Comparison of ENCODE assay signal across 8 cellular contexts in the genomic region with DNA sequence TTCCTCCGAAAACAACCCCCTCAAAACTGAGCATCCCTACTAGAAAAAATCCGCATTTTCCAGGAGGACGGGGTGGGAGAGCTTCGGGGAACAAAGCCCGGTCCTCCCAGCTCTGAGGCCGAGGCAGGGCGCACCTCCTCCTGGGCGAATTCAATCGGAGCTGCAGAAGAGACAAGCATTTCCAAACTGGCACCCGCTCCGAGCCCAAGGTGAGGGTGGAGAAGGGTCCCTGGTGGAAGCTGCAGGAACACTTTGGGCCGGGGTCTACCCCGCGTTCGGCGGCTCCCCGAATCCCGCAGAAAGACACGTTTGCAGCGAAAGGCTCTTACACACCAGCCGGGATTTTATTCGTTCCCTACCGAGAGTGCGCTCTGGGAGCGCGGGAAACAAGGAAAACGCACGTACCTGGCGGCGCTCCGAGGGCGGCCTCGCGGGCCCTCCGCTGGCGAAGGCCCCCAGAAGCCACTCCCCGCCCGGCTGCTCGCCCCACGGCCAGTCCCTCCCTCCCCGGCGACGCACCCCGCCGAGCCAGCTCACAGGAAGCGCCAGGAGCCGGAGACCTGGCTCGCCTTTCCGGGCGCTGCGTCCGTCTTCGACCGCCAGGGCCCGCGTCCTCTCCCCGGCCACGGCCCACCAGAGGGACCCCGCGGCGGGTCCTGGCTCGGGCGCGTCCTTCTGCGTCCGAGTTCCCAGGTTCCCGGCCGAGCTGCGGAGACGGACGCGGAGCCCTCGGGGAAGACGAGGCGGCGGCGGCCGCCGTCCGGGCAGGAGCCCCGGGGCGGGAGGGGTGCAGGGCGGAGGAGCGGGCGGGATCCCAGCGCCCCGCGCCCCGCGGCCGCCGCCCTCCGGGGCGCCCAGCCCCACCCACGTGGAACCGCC. TPM values are rescaled to one million over a fixed set of nuclear protein-coding genes. Genes with fewer than 3 reads are reported as not detected.
DNase-seq lines count a peak whose midpoint lies in the region; ATAC-seq and TF ChIP-seq lines count a peak whose summit lies in the region.

No MANE protein-coding gene starts in this region.

- no peaks in the 10 kb centered on the region for H3K36me3 ChIP-seq in spleen

- intact Hi-C loops in spleen (cut with DNase I; ENCODE audit: low total_unique reads), result no loop called here

- peaks cover 5% of the 10 kb centered on the region for H3K36me3 Mint-ChIP-seq in HFFc6 (ENCODE audit: low read depth)
- H3K36me3 Mint-ChIP-seq in central memory CD8-positive, alpha-beta T cell (ENCODE audit: insufficient read depth), result peaks cover 6% of the 10 kb centered on the region

- no peaks in the 10 kb centered on the region for H3K9me3 ChIP-seq in spleen

- peaks cover 20% of the 10 kb centered on the region for H3K4me1 Mint-ChIP-seq in HFFc6 (ENCODE audit: low read depth)
- peaks cover 15% of the 10 kb centered on the region for H3K4me1 Mint-ChIP-seq in central memory CD8-positive, alpha-beta T cell

- TF ChIP-seq POLR2A in spleen (IDR thresholded peaks at IDR 0.05), result peak in 2 of 3 donors; percentile 32 to 51

- peak; percentile 64 for DNase-seq in NK-92 treated with Interleukin-12 subunit alpha and Interleukin-12 subunit beta, amount 100 ng/mL, for 24 hours (lab: John Stamatoyannopoulos, UW)
- DNase-seq in NK-92 (lab: John Stamatoyannopoulos, UW; ENCODE audit: unreplicated experiment) (no peak), HFFc6 (peak; percentile 93), NCI-H1105 (lab: John Stamatoyannopoulos, UW) (peak; percentile 56), T-helper 22 cell (ENCODE audit: low read depth) (peak; percentile 19), islet precursor cell (peak; percentile 94), spleen (peak; percentile 93)
- DNase-seq in central memory CD8-positive, alpha-beta T cell (ENCODE audit: low spot score in 2 of 2), result no peak

- peaks cover 18 to 92% (median 72%) of the 10 kb centered on the region in 6 donors for H3K4me1 ChIP-seq in spleen

- H3K27me3 ChIP-seq in spleen (replicated peaks in 1 of 7), result peaks cover 0 to 82% (median 51%) of the 10 kb centered on the region in 7 donors

- TF ChIP-seq CTCF in HFFc6 (IDR thresholded peaks at IDR 0.05) (peak; percentile 63), spleen (IDR thresholded peaks at IDR 0.05 in 8 of 11, conservative IDR thresholded peaks at IDR 0.05 in 3 of 11) (peak in 8 of 11 experiments; percentile 20 to 56 (median 41))

- H3K4me3 ChIP-seq in spleen, result peak overlapping the region; percentile 59 to 83 (median 63)

- peak overlapping the region; percentile 94 for H3K4me3 Mint-ChIP-seq in HFFc6
- peak overlapping the region; percentile 74 for H3K4me3 Mint-ChIP-seq in central memory CD8-positive, alpha-beta T cell

- H3K27ac ChIP-seq in spleen, result peak overlapping the region; percentile 84 to 94 (median 90)

- H3K27me3 Mint-ChIP-seq in HFFc6 (ENCODE audit: insufficient read depth), result peaks cover 2% of the 10 kb centered on the region; the same call in 1 of the 2 replicates
- H3K27me3 Mint-ChIP-seq in central memory CD8-positive, alpha-beta T cell, result peaks cover 40% of the 10 kb centered on the region

- peak; percentile 39 for ATAC-seq in central memory CD8-positive, alpha-beta T cell (replicated peaks; ENCODE audit: extremely low read depth, poor library complexity, severe bottlenecking)

- 1 to 2% (median 1%) methylated on average over 46 to 96 of the region's 96 CpGs for WGBS in spleen, 5 donors

- H3K27ac Mint-ChIP-seq in HFFc6, result peak overlapping the region; percentile 94
- no peak overlapping the region for H3K27ac Mint-ChIP-seq in central memory CD8-positive, alpha-beta T cell (ENCODE audit: low read depth)

- no peaks in the 10 kb centered on the region for H3K9me3 Mint-ChIP-seq in HFFc6
- no peaks in the 10 kb centered on the region for H3K9me3 Mint-ChIP-seq in central memory CD8-positive, alpha-beta T cell

RNA-seq across cellular contexts. Expression of gene BAHCC1, which starts 49.8 kb away (rescaled TPM):
- 1 to 10 TPM; 7.3 to 9.7 (median 8.3) TPM for total RNA-seq in HFFc6 (2021; fragmentation: NEBNext Ultra II Directional; extraction: Animal tissue kit (Norgen Biotek cat#: 25700))
- total RNA-seq in spleen, result 10 to 100 TPM in 6 of 7 donors, 1 to 10 TPM in 1; 8.7 to 20.3 (median 14.9) TPM
- 10 to 100 TPM in 1 of 3 donors, 1 to 10 TPM in 2; 1.7 to 10.2 (median 2.0) TPM for polyA plus RNA-seq in spleen

RNA-seq across cellular contexts. Expression of gene SLC38A10, which starts 50.3 kb away (rescaled TPM):
- total RNA-seq in HFFc6 (2021; fragmentation: NEBNext Ultra II Directional; extraction: Animal tissue kit (Norgen Biotek cat#: 25700)), result 10 to 100 TPM; 71.2 to 88.3 (median 72.2) TPM
- total RNA-seq in spleen, result 100 to 1,000 TPM in 1 of 7 donors, 10 to 100 TPM in 6; 82.8 to 112 (median 95.0) TPM
- 10 to 100 TPM; 54.9 to 85.1 (median 71.4) TPM for polyA plus RNA-seq in spleen

Comparison
In these comparisons a context has a peak if more than half of its experiments do, and no peak if none do; other contexts are left out.
1. DNase-seq: peak in NK-92 treated with Interleukin-12 subunit alpha and Interleukin-12 subunit beta, amount 100 ng/mL, for 24 hours (single experiment), HFFc6 (single experiment), NCI-H1105 (single experiment), T-helper 22 cell (single experiment), islet precursor cell (single experiment) and spleen (single experiment); none in NK-92 (single experiment) and central memory CD8-positive, alpha-beta T cell (0 of 2).